10 cellular contexts compared by ENCODE assay signal in genomic region chr3:114498779-114499370, GRCh38.
DNase-seq lines count a peak whose midpoint lies in the region.
"Had no signal": no experiment of that assay in that cellular context is flagged by ENCODE, and none has a peak within 500 bp of the region (broad histone marks: within the 10 kb centered on the region; RNA-seq: fewer than 3 reads in every experiment).

No MANE protein-coding gene starts in this region.

- no peak overlapping the region for H4K8ac ChIP-seq in neuronal stem cell (ENCODE audit: low read depth, low read length)

- H3K4me1 ChIP-seq in neuronal stem cell (ENCODE audit: control insufficient read depth in 2 of 2, insufficient read depth in 1 of 2, low read depth in 1 of 2, low read length in 2 of 2): peaks cover 4 to 34% of the 10 kb centered on the region in 2 donors

- no peaks in the 10 kb centered on the region for H3K36me3 ChIP-seq in neuronal stem cell (replicated peaks in 1 of 2; ENCODE audit: control insufficient read depth in 2 of 2, insufficient read depth in 2 of 2, low read length in 2 of 2)

- H2BK120ac ChIP-seq in neuronal stem cell (ENCODE audit: low read depth, low read length): no peak overlapping the region

- no peak overlapping the region for H3K4me2 ChIP-seq in neuronal stem cell (ENCODE audit: insufficient read depth, low read length, poor library complexity, severe bottlenecking)

- H3K4me3 ChIP-seq in neuronal stem cell (ENCODE audit: low read length in 2 of 2): no peak overlapping the region

- no peak overlapping the region for H4K91ac ChIP-seq in neuronal stem cell (ENCODE audit: low read depth, low read length, poor library complexity)

- H2BK12ac ChIP-seq in neuronal stem cell (ENCODE audit: low read length): no peak overlapping the region

- H3K14ac ChIP-seq in neuronal stem cell (ENCODE audit: low read length): no peak overlapping the region

- no peaks in the 10 kb centered on the region for H3K79me1 ChIP-seq in neuronal stem cell (ENCODE audit: low read depth, low read length)

- peak overlapping the region; percentile 15 for H2AFZ ChIP-seq in neuronal stem cell (ENCODE audit: low read length)

- no peak overlapping the region for H2BK5ac ChIP-seq in neuronal stem cell (ENCODE audit: low read length)

- peak overlapping the region; percentile 50 for H3K27ac ChIP-seq in caudate nucleus (ENCODE audit: low read depth, low read length)
- no peak overlapping the region for H3K27ac ChIP-seq in neuronal stem cell (replicated peaks; ENCODE audit: low read length)

- no peak overlapping the region for H2AK5ac ChIP-seq in neuronal stem cell (ENCODE audit: low read depth, low read length)

- H3K18ac ChIP-seq in neuronal stem cell (ENCODE audit: low read length): no peak overlapping the region

- no peak overlapping the region for H3K23ac ChIP-seq in neuronal stem cell (ENCODE audit: low read depth, low read length, poor library complexity)

- H2BK15ac ChIP-seq in neuronal stem cell (ENCODE audit: low read length): no peak overlapping the region

- H3K4ac ChIP-seq in neuronal stem cell (ENCODE audit: low read length): no peak overlapping the region

- DNase-seq in ELR (ENCODE audit: low read depth) (peak; percentile 91), NCI-H2107 (lab: John Stamatoyannopoulos, UW) (peak; percentile 59), caudate nucleus (lab: John Stamatoyannopoulos, UW) (peak in 48 of 61 donors; percentile 2 to 91 (median 50)), neuronal stem cell (ENCODE audit: low spot score) (peak; percentile 38), T-helper 1 cell (no peak), 8988T (no peak)
- no peak for DNase-seq in activated naive CD4-positive, alpha-beta T cell treated with Interleukin-2 at 50 U/mL for 16 hours
- DNase-seq in activated CD4-positive, CD25-positive, alpha-beta regulatory T cell (lab: John Stamatoyannopoulos, UW): no peak
- DNase-seq: activated CD8-positive, alpha-beta memory T cell treated with anti-CD3 and anti-CD28 coated beads for 24 hours; naive thymus-derived CD8-positive, alpha-beta T cell had no signal

- H3K9me3 ChIP-seq in neuronal stem cell (replicated peaks in 1 of 2; ENCODE audit: control insufficient read depth in 2 of 2, insufficient read depth in 1 of 2, low read depth in 1 of 2, low read length in 2 of 2): no peaks in the 10 kb centered on the region

- H3K9ac ChIP-seq in neuronal stem cell (ENCODE audit: low read depth, low read length, poor library complexity): no peak overlapping the region

- H3K27me3 ChIP-seq in neuronal stem cell (ENCODE audit: control insufficient read depth in 3 of 3, insufficient read depth in 3 of 3, low read depth in 1 of 3, low read length in 3 of 3): no peaks in the 10 kb centered on the region

- WGBS in neuronal stem cell (ENCODE audit: extremely low coverage in 2 of 2, insufficient read length in 2 of 2, insufficient replicate concordance in 1 of 2), 2 donors: no CpG with 5 or more reads among the region's 6 CpGs

Comparison
In these comparisons a context has a peak if more than half of its experiments do, and no peak if none do; other contexts are left out.
1. DNase-seq: peak in ELR (single experiment), NCI-H2107 (single experiment), caudate nucleus (48 of 61) and neuronal stem cell (single experiment); none in activated naive CD4-positive, alpha-beta T cell treated with Interleukin-2 at 50 U/mL for 16 hours (single experiment), T-helper 1 cell (0 of 5), activated CD4-positive, CD25-positive, alpha-beta regulatory T cell (0 of 4) and 8988T (single experiment).